Comparison of ENCODE assay signal across 11 cellular contexts in genomic region chr11:99098751-99099150, GRCh38.
DNase-seq lines count a peak whose midpoint lies in the region; ATAC-seq and TF ChIP-seq lines count a peak whose summit lies in the region.
"Had no signal": no experiment of that assay in that cellular context is flagged by ENCODE, and none has a peak within 500 bp of the region (broad histone marks: within the 10 kb centered on the region; RNA-seq: fewer than 3 reads in every experiment).

No MANE protein-coding gene starts in this region.

- no peak overlapping the region for H3K27ac ChIP-seq in spleen
- H3K27ac ChIP-seq: foreskin keratinocyte had no signal

- H3K27ac Mint-ChIP-seq in T-helper 17 cell: no peak overlapping the region
- H3K27ac Mint-ChIP-seq: CD4-positive, CD25-positive, alpha-beta regulatory T cell had no signal

- WGBS in spleen, 5 donors: 78 to 89% (median 79%) methylated on average over 1 of the region's 1 CpG

- no peaks in the 10 kb centered on the region for H3K27me3 Mint-ChIP-seq in T-helper 17 cell
- H3K27me3 Mint-ChIP-seq: CD4-positive, CD25-positive, alpha-beta regulatory T cell had no signal

- H3K4me1 ChIP-seq in spleen: no peaks in the 10 kb centered on the region

- no peaks in the 10 kb centered on the region for H3K27me3 ChIP-seq in spleen (replicated peaks in 1 of 7)
- H3K27me3 ChIP-seq: foreskin keratinocyte had no signal

- no peaks in the 10 kb centered on the region for H3K9me3 ChIP-seq in T-helper 17 cell (ENCODE audit: control insufficient read depth, low read length, poor library complexity, severe bottlenecking)
- H3K9me3 ChIP-seq in spleen: peaks cover 0 to 27% (median 17%) of the 10 kb centered on the region in 8 donors

- H3K36me3 Mint-ChIP-seq in T-helper 17 cell (ENCODE audit: low read depth): no peaks in the 10 kb centered on the region
- H3K36me3 Mint-ChIP-seq: CD4-positive, CD25-positive, alpha-beta regulatory T cell had no signal

- intact Hi-C loops in spleen (cut with DNase I; ENCODE audit: low total_unique reads): no loop called here

- no peak for TF ChIP-seq POLR2A in spleen (IDR thresholded peaks at IDR 0.05)

- H3K4me3 ChIP-seq in spleen: no peak overlapping the region
- H3K4me3 ChIP-seq: K562 had no signal

- ATAC-seq in GM18858 (IDR thresholded peaks at IDR 0.05; ENCODE audit: unreplicated experiment) (peak; percentile 99), GM21576 (IDR thresholded peaks at IDR 0.05; ENCODE audit: unreplicated experiment) (peak; percentile 74), HG03159 (IDR thresholded peaks at IDR 0.05; ENCODE audit: unreplicated experiment) (peak; percentile 91), T-helper 17 cell (no peak)
- ATAC-seq: foreskin keratinocyte, K562 had no signal

- DNase-seq in SK-N-DZ (ENCODE audit: low spot score): peak; percentile 90
- no peak for DNase-seq in T-helper 17 cell
- DNase-seq in spleen: no peak
- no peak for DNase-seq in DMS114 treated with DMSO at 0.1 percent for 48 hours (lab: John Stamatoyannopoulos, UW; ENCODE audit: unreplicated experiment)
- no peak for DNase-seq in NCI-H2081 treated with DMSO at 0.1 percent for 48 hours (lab: John Stamatoyannopoulos, UW)
- DNase-seq: CD4-positive, CD25-positive, alpha-beta regulatory T cell; foreskin keratinocyte had no signal

- no peak for TF ChIP-seq CTCF in spleen (IDR thresholded peaks at IDR 0.05 in 8 of 11, conservative IDR thresholded peaks at IDR 0.05 in 3 of 11)

- no peaks in the 10 kb centered on the region for H3K36me3 ChIP-seq in spleen

- H3K4me3 Mint-ChIP-seq in T-helper 17 cell: no peak overlapping the region
- H3K4me3 Mint-ChIP-seq: CD4-positive, CD25-positive, alpha-beta regulatory T cell had no signal

- no peaks in the 10 kb centered on the region for H3K4me1 Mint-ChIP-seq in T-helper 17 cell
- H3K4me1 Mint-ChIP-seq: CD4-positive, CD25-positive, alpha-beta regulatory T cell had no signal
